ENCODE assay signal across 10 cellular contexts in genomic region chr1:51661081-51661518, GRCh38. TPM values are rescaled to one million over a fixed set of nuclear protein-coding genes. Genes with fewer than 3 reads are reported as not detected.
DNase-seq lines count a peak whose midpoint lies in the region; ATAC-seq, FAIRE-seq and TF ChIP-seq lines count a peak whose summit lies in the region.
"Had no signal": no experiment of that assay in that cellular context is flagged by ENCODE, and none has a peak within 500 bp of the region (broad histone marks: within the 10 kb centered on the region; RNA-seq: fewer than 3 reads in every experiment).

No MANE protein-coding gene starts in this region.

- POLR2A ChIA-PET in GM12878 (lab: Charles Lee) = no interaction called here

- RAD21 ChIA-PET in GM12878 (lab: Charles Lee; ENCODE audit: unreplicated experiment) = no interaction called here

- no peak overlapping the region for H3K4me2 ChIP-seq in GM12878 (ENCODE audit: control insufficient read depth, insufficient read depth)

- intact Hi-C loops in GM12878 (cut with micrococcal nuclease; ENCODE audit: unreplicated experiment) (no loop called here), tibial artery (cut with DNase I; ENCODE audit: low total_unique reads) (no loop called here)

- no peaks in the 10 kb centered on the region for H3K36me3 ChIP-seq in GM12878 (ENCODE audit: control insufficient read depth in 2 of 2, insufficient read depth in 2 of 2, low read length in 1 of 2)
- H3K36me3 ChIP-seq in tibial artery = no peaks in the 10 kb centered on the region

- H3K27ac ChIP-seq in GM12878 (ENCODE audit: control insufficient read depth, insufficient read depth) = no peak overlapping the region
- H3K27ac ChIP-seq in tibial artery = peak overlapping the region; percentile 56 to 76

- no peak for FAIRE-seq in GM12878 (lab: Jason Lieb, UNC)

- H3K9ac ChIP-seq in GM12878 (ENCODE audit: control insufficient read depth, insufficient read depth, low read length) = no peak overlapping the region

- no peak for TF ChIP-seq POLR2A in GM12878 (IDR thresholded peaks at IDR 0.05; ENCODE audit: low read depth, low read length)

- no TSS peak for BruUV-seq in GM12878 (replicated peaks; lab: Mats Ljungman, UMichigan)

- no peak for TF ChIP-seq RAD21 in GM12878 (IDR thresholded peaks at IDR 0.05; ENCODE audit: insufficient read depth, low read depth, low read length)

- no peaks in the 10 kb centered on the region for H3K79me2 ChIP-seq in GM12878 (ENCODE audit: control insufficient read depth, insufficient read depth, low read length)

- 30% methylated on average over 3 of the region's 3 CpGs for WGBS in GM12878 (ENCODE audit: insufficient coverage, insufficient replicate concordance, low lambda C conversion rate, missing lambda C conversion rate)

- no peaks in the 10 kb centered on the region for H3K4me1 ChIP-seq in GM12878 (ENCODE audit: control insufficient read depth, insufficient read depth, low read length)
- peaks cover 0 to 99% (median 52%) of the 10 kb centered on the region in 4 donors for H3K4me1 ChIP-seq in tibial artery

- ATAC-seq in GM12878 (peak; percentile 17; the same call in 2 of the 3 replicates), GM19035 (IDR thresholded peaks at IDR 0.05; ENCODE audit: unreplicated experiment) (no peak), HG03439 (IDR thresholded peaks at IDR 0.05; ENCODE audit: unreplicated experiment) (no peak)

- H3K9me3 ChIP-seq in GM12878 (replicated peaks; ENCODE audit: control insufficient read depth, insufficient read depth, low read length) (no peaks in the 10 kb centered on the region), tibial artery (no peaks in the 10 kb centered on the region)

- H4K20me1 ChIP-seq in GM12878 (ENCODE audit: control insufficient read depth, insufficient read depth) = no peaks in the 10 kb centered on the region

- H3K27me3 ChIP-seq in GM12878 (replicated peaks in 1 of 2; ENCODE audit: control insufficient read depth in 2 of 2, insufficient read depth in 2 of 2, low read length in 1 of 2) (no peaks in the 10 kb centered on the region), tibial artery (no peaks in the 10 kb centered on the region)

- CTCF ChIA-PET in GM12878 (lab: Yijun Ruan, JAX) = interaction anchor here (0.6 to 1.0 kb wide), 4 partner anchors 38 to 92 kb away, joined by 3 read pairs; no protein-coding TSS in a partner anchor

- no peak for TF ChIP-seq EP300 in GM12878 (IDR thresholded peaks at IDR 0.05; ENCODE audit: borderline replicate concordance in 1 of 2, control insufficient read depth in 1 of 2, low read depth in 2 of 2, low read length in 2 of 2)

- H3K4me3 ChIP-seq in GM12878 = no peak overlapping the region
- H3K4me3 ChIP-seq in tibial artery = no peak overlapping the region

- H2AFZ ChIP-seq in GM12878 (ENCODE audit: control insufficient read depth, low read depth, low read length) = no peak overlapping the region

- SMC1A ChIA-PET in GM12878 (lab: Charles Lee; ENCODE audit: uncharacterized antibody, unreplicated experiment) = interaction anchor here (1.1 to 1.3 kb wide), 3 partner anchors 10 to 109 kb away, joined by 3 to 5 read pairs (median 4); no protein-coding TSS in a partner anchor

- no peak for TF ChIP-seq CTCF in GM12878 (IDR thresholded peaks at IDR 0.05 in 2 of 3, conservative IDR thresholded peaks at IDR 0.05 in 1 of 3; ENCODE audit: control insufficient read depth in 2 of 3, extremely low read depth in 1 of 3, insufficient read depth in 1 of 3, low read depth in 3 of 3, low read length in 3 of 3)
- TF ChIP-seq CTCF in tibial artery (IDR thresholded peaks at IDR 0.05) = no peak

- in situ Hi-C loops in GM12878 (cut with MboI) = no loop called here

- DNase-seq in HS-27A (ENCODE audit: low read depth) = peak; percentile 96
- no peak for DNase-seq in GM12878 (ENCODE audit: low read depth, low spot score)
- DNase-seq in hepatic stellate cell (ENCODE audit: low spot score) = peak; percentile 54
- no peak for DNase-seq in tibial artery
- no peak for DNase-seq in NCI-H69 (lab: John Stamatoyannopoulos, UW)
- no peak for DNase-seq in OCI-M2 (lab: John Stamatoyannopoulos, UW; ENCODE audit: unreplicated experiment)
- DNase-seq: activated naive CD4-positive, alpha-beta T cell treated with anti-CD3 and anti-CD28 coated beads, Interleukin-2, amount 50 U/mL, for 16 hours; NCI-H1048 had no signal

TF ChIP-seq in GM12878, 131 proteins besides CTCF, POLR2A, EP300 and RAD21:
- TF ChIP-seq EED (IDR thresholded peaks at IDR 0.05; ENCODE audit: low read depth) = no peak
- TF ChIP-seq CBX3 (IDR thresholded peaks at IDR 0.05; ENCODE audit: borderline replicate concordance, low read depth) = no peak
- no peak for TF ChIP-seq FOXK2 (IDR thresholded peaks at IDR 0.05)
- TF ChIP-seq BCL3 (IDR thresholded peaks at IDR 0.05; ENCODE audit: borderline replicate concordance, insufficient read depth, low read depth, low read length, poor library complexity, severe bottlenecking) = no peak
- TF ChIP-seq PAX5 (IDR thresholded peaks at IDR 0.05; ENCODE audit: borderline replicate concordance, low read depth, low read length) = no peak
- TF ChIP-seq RBBP5 (conservative IDR thresholded peaks at IDR 0.05) = no peak

RNA-seq across cellular contexts. Expression of gene OSBPL9, which starts 44.2 kb away (rescaled TPM):
- 205 and 209 TPM in 2 replicates for total RNA-seq in GM12878 (2013; cell fraction: nucleolus; rRNA removed)
- 128 and 139 TPM in 2 replicates for total RNA-seq in GM12878 (2014; rRNA removed)
- total RNA-seq in GM12878 (2014; rRNA removed; fragmentation: Illumina TruSeq; extraction: Trizol) = 150 and 151 TPM in 2 replicates
- 102 TPM in 2 replicates for total RNA-seq in GM12878 (2021)
- 67.4 TPM for polyA plus RNA-seq in GM12878 (2011; ENCODE audit: low read depth)
- polyA plus RNA-seq in GM12878 (2011; rRNA removed) = 114 and 129 TPM in 2 replicates
- polyA plus RNA-seq in GM12878 (2011; cell fraction: cytosol; rRNA removed) = 84.6 and 110 TPM in 2 replicates
- 81.8 and 103 TPM in 2 replicates for polyA plus RNA-seq in GM12878 (2011; cell fraction: nucleus; rRNA removed)
- polyA plus RNA-seq in GM12878 (2012) = 68.8 and 80.0 TPM in 2 replicates
- polyA plus RNA-seq in GM12878 (2014; fragmentation: Illumina TruSeq; extraction: Trizol) = 156 and 202 TPM in 2 replicates
- 10 to 100 TPM; 25.9 to 41.9 TPM for polyA plus RNA-seq in GM12878 (2014; fragmentation: Nextera tagmentation; extraction: Ambion mirVana)
- polyA plus RNA-seq in GM12878 (2014; rRNA removed) = 89.1 and 103 TPM in 2 replicates
- polyA plus RNA-seq in GM12878 (2016; fragmentation: Nextera tagmentation; extraction: Ambion mirVana) = 100 to 1,000 TPM in 1 of 2 experiments, 10 to 100 TPM in 1; 98.7 to 112 TPM
- 153 and 174 TPM in 2 replicates for polyA minus RNA-seq in GM12878 (2011; rRNA and poly(A)+ RNA removed)
- 37.0 and 63.4 TPM in 2 replicates for polyA minus RNA-seq in GM12878 (2011; cell fraction: cytosol; rRNA and poly(A)+ RNA removed)
- 92.8 and 131 TPM in 2 replicates for polyA minus RNA-seq in GM12878 (2011; cell fraction: nucleus; rRNA and poly(A)+ RNA removed)

Comparison
In these comparisons a context has a peak if more than half of its experiments do, and no peak if none do; other contexts are left out.
1. DNase-seq: peak in HS-27A (single experiment) and hepatic stellate cell (single experiment); none in GM12878 (single experiment), tibial artery (0 of 2), NCI-H69 (single experiment) and OCI-M2 (single experiment).